13 cellular contexts compared by ENCODE assay signal in genomic region chr1:18322353-18323032, GRCh38.
DNase-seq lines count a peak whose midpoint lies in the region; ATAC-seq and TF ChIP-seq lines count a peak whose summit lies in the region.
"Had no signal": no experiment of that assay in that cellular context is flagged by ENCODE, and none has a peak within 500 bp of the region (broad histone marks: within the 10 kb centered on the region; RNA-seq: fewer than 3 reads in every experiment).

No MANE protein-coding gene starts in this region.

- no peak overlapping the region for H3K9ac ChIP-seq in PC-3 (ENCODE audit: low read length)

- TF ChIP-seq POLR2A in right lobe of liver (IDR thresholded peaks at IDR 0.05), result no peak

- no peaks in the 10 kb centered on the region for H3K79me2 ChIP-seq in PC-3 (ENCODE audit: low read length)

- H3K9me3 ChIP-seq in PC-3 (ENCODE audit: low read length), result no peaks in the 10 kb centered on the region
- H3K9me3 ChIP-seq in right lobe of liver, result no peaks in the 10 kb centered on the region
- H3K9me3 ChIP-seq: breast epithelium, uterus had no signal

- H3K4me1 ChIP-seq in PC-3 (ENCODE audit: insufficient read depth, low read length) (no peaks in the 10 kb centered on the region), right lobe of liver (no peaks in the 10 kb centered on the region)
- H3K4me1 ChIP-seq: breast epithelium, uterus had no signal

- no peaks in the 10 kb centered on the region for H3K27me3 ChIP-seq in PC-3 (ENCODE audit: low read length)
- H3K27me3 ChIP-seq in right lobe of liver, result no peaks in the 10 kb centered on the region
- H3K27me3 ChIP-seq: uterus had no signal

- BruUV-seq in PC-3 (replicated peaks; lab: Mats Ljungman, UMichigan), result no TSS peak

- TF ChIP-seq CTCF in GM12873 (IDR thresholded peaks at IDR 0.05; ENCODE audit: insufficient read depth, low read depth, low read length, missing control alignments) (peak; percentile 39), PC-3 (conservative IDR thresholded peaks at IDR 0.05; ENCODE audit: low read depth, low read length) (peak; percentile 29; the same call in 1 of the 2 replicates), right lobe of liver (IDR thresholded peaks at IDR 0.05) (peak in 3 of 4 donors; percentile 13 to 27 (median 21))

- no peaks in the 10 kb centered on the region for H4K20me1 ChIP-seq in PC-3 (ENCODE audit: low read length)

- no peaks in the 10 kb centered on the region for H3K9me2 ChIP-seq in PC-3 (replicated peaks; ENCODE audit: low read length)

- H2AFZ ChIP-seq in PC-3 (ENCODE audit: low read length), result no peak overlapping the region

- H3K36me3 ChIP-seq in PC-3 (ENCODE audit: low read depth, low read length), result no peaks in the 10 kb centered on the region
- H3K36me3 ChIP-seq in right lobe of liver, result no peaks in the 10 kb centered on the region
- H3K36me3 ChIP-seq: breast epithelium, uterus had no signal

- WGBS in right lobe of liver (ENCODE audit: insufficient coverage, low coverage, low lambda C conversion rate, missing lambda C conversion rate), result 54% methylated on average over 15 of the region's 22 CpGs

- H3K27ac ChIP-seq in PC-3 (ENCODE audit: low read length) (no peak overlapping the region), right lobe of liver (no peak overlapping the region)
- H3K27ac ChIP-seq: breast epithelium, uterus had no signal

- no peaks in the 10 kb centered on the region for H3F3A ChIP-seq in PC-3 (ENCODE audit: low read length, unreplicated experiment)

- intact Hi-C loops in PC-3 (cut with micrococcal nuclease), result no loop called here
- intact Hi-C loops in right lobe of liver (cut with DNase I), result loop anchor here in 1 of 2 donors (10.0 kb wide), 1 partner anchor 182 kb away; no protein-coding TSS in a partner anchor

- POLR2A ChIA-PET in PC-3 (lab: Charles Lee; ENCODE audit: unreplicated experiment), result no interaction called here

- H3K4me3 ChIP-seq in PC-3 (ENCODE audit: low read length) (no peak overlapping the region), right lobe of liver (no peak overlapping the region)
- H3K4me3 ChIP-seq: breast epithelium, lung, uterus had no signal

- H3K4me2 ChIP-seq in PC-3 (ENCODE audit: low read length), result no peak overlapping the region

- ATAC-seq in PC-3 (no peak), right lobe of liver (no peak), HG02571 (IDR thresholded peaks at IDR 0.05; ENCODE audit: unreplicated experiment) (no peak), GM19395 (IDR thresholded peaks at IDR 0.05; ENCODE audit: unreplicated experiment) (no peak)

- DNase-seq in NCI-H510A (lab: John Stamatoyannopoulos, UW), result peak; percentile 27
- DNase-seq in NCI-H510A treated with DMSO at 0.1 percent for 48 hours (lab: John Stamatoyannopoulos, UW), result no peak
- DNase-seq in PC-3, result peak; percentile 3
- no peak for DNase-seq in right lobe of liver
- DNase-seq in GDM1 (lab: John Stamatoyannopoulos, UW), result no peak
- DNase-seq: activated CD4-positive, alpha-beta T cell treated with anti-CD3 and anti-CD28 coated beads for 1 hour; NCI-H446 treated with DMSO at 0.1 percent for 48 hours; uterus had no signal

- CTCF ChIA-PET in PC-3 (lab: Charles Lee), result no interaction called here

Comparison
In these comparisons a context has a peak if more than half of its experiments do, and no peak if none do; other contexts are left out.
1. DNase-seq: peak in NCI-H510A (single experiment) and PC-3 (single experiment); none in NCI-H510A treated with DMSO at 0.1 percent for 48 hours (single experiment), right lobe of liver (0 of 3) and GDM1 (single experiment).
2. Peak in every context shown above with its lines, with median percentiles within 50 percentile points of each other: CTCF ChIP-seq.